Comparison of ENCODE assay signal across 9 cellular contexts in the genomic region with DNA sequence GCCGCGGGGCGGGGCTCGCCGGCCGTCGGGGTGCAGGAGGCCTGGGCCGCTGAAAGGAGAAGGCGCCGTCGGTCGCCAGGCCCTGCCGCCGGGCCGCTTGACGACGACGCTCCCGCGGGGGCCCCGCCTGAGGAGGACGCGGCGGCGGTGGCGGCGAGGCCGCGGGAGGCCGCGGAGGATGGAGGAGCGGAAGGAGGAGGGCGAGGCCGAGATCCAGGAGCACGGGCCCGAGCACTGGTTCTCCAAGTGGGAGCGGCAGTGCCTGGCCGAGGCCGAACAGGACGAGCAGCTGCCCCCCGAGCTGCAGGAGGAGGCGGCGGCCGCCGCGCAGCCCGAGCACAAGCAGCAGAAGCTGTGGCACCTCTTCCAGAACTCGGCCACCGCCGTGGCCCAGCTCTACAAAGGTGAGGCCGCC. TPM values are rescaled to one million over a fixed set of nuclear protein-coding genes. Genes with fewer than 3 reads are reported as not detected.
A peak's percentile ranks its signal among the peaks of the same experiment; 100 is the strongest.
DNase-seq lines count a peak whose midpoint lies in the region; ATAC-seq, FAIRE-seq and TF ChIP-seq lines count a peak whose summit lies in the region.
"Had no signal": no experiment of that assay in that cellular context is flagged by ENCODE, and none has a peak within 500 bp of the region (broad histone marks: within the 10 kb centered on the region; RNA-seq: fewer than 3 reads in every experiment).

No MANE protein-coding gene starts in this region.

- peaks cover 0 to 6% of the 10 kb centered on the region in 2 donors for H3K27me3 Mint-ChIP-seq in CD8-positive, alpha-beta memory T cell
- H3K27me3 Mint-ChIP-seq in activated CD4-positive, alpha-beta memory T cell treated with anti-CD3 and anti-CD28 coated beads, Interleukin-2, amount 10 ng/mL, durations not matched to agents 7 days and 5 days, result no peaks in the 10 kb centered on the region
- H3K27me3 Mint-ChIP-seq in nephron (ENCODE audit: low read depth), result no peaks in the 10 kb centered on the region

- peaks cover 43 to 48% (median 44%) of the 10 kb centered on the region in 3 donors for H3K4me1 Mint-ChIP-seq in CD8-positive, alpha-beta memory T cell
- H3K4me1 Mint-ChIP-seq in activated CD4-positive, alpha-beta memory T cell treated with anti-CD3 and anti-CD28 coated beads, Interleukin-2, amount 10 ng/mL, durations not matched to agents 7 days and 5 days, result peaks cover 33% of the 10 kb centered on the region
- peaks cover 40% of the 10 kb centered on the region for H3K4me1 Mint-ChIP-seq in nephron

- peak overlapping the region in 4 of 8 donors; percentile 45 to 82 (median 62) for H3K27ac Mint-ChIP-seq in CD8-positive, alpha-beta memory T cell
- H3K27ac Mint-ChIP-seq in activated CD4-positive, alpha-beta memory T cell treated with anti-CD3 and anti-CD28 coated beads, Interleukin-2, amount 10 ng/mL, durations not matched to agents 7 days and 5 days, result peak overlapping the region; percentile 64
- H3K27ac Mint-ChIP-seq in nephron, result peak overlapping the region in 1 of 3 experiments; percentile 60

- POLR2A ChIA-PET in CD8-positive, alpha-beta memory T cell (lab: Charles Lee), result interaction anchor here (0.6 to 3.8 kb wide), 10 partner anchors 10 to 1648 kb away, joined by 3 to 40 read pairs (median 7); partner anchors contain the start of genes CARHSP1 and USP7
- POLR2A ChIA-PET in activated CD4-positive, alpha-beta memory T cell treated with anti-CD3 and anti-CD28 coated beads, Interleukin-2, amount 10 ng/mL, durations not matched to agents 7 days and 5 days (lab: Charles Lee), result interaction anchor here (0.6 to 7.0 kb wide), 28 partner anchors 10 to 294 kb away, joined by 3 to 234 read pairs (median 4); partner anchors contain the start of genes CARHSP1, PMM2, TMEM186 and USP7

- peak; percentile 11 for ATAC-seq in GM21360 (IDR thresholded peaks at IDR 0.05; ENCODE audit: unreplicated experiment)

- H3K36me3 Mint-ChIP-seq in CD8-positive, alpha-beta memory T cell, result peaks cover 16 to 43% (median 22%) of the 10 kb centered on the region in 3 donors
- H3K36me3 Mint-ChIP-seq in activated CD4-positive, alpha-beta memory T cell treated with anti-CD3 and anti-CD28 coated beads, Interleukin-2, amount 10 ng/mL, durations not matched to agents 7 days and 5 days (ENCODE audit: low read depth), result peaks cover 40% of the 10 kb centered on the region
- H3K36me3 Mint-ChIP-seq in nephron (ENCODE audit: low read depth), result peaks cover 33% of the 10 kb centered on the region

- TF ChIP-seq CTCF in HL-60 (IDR thresholded peaks at IDR 0.05; ENCODE audit: insufficient read depth, low read length), result no peak
- TF ChIP-seq CTCF in epithelial cell of proximal tubule (conservative IDR thresholded peaks at IDR 0.05; ENCODE audit: low read depth, low read length), result no peak
- no peak for TF ChIP-seq CTCF in nephron (IDR thresholded peaks at IDR 0.05; ENCODE audit: unreplicated experiment in 3 of 3)

- peaks cover 0 to 2% (median 0%) of the 10 kb centered on the region in 5 donors for H3K9me3 Mint-ChIP-seq in CD8-positive, alpha-beta memory T cell
- no peaks in the 10 kb centered on the region for H3K9me3 Mint-ChIP-seq in activated CD4-positive, alpha-beta memory T cell treated with anti-CD3 and anti-CD28 coated beads, Interleukin-2, amount 10 ng/mL, durations not matched to agents 7 days and 5 days
- no peaks in the 10 kb centered on the region for H3K9me3 Mint-ChIP-seq in nephron

- peaks cover 35% of the 10 kb centered on the region for H3K4me1 ChIP-seq in CD8-positive, alpha-beta memory T cell (ENCODE audit: insufficient read depth, low read length)

- FAIRE-seq in urothelium cell line (lab: Jason Lieb, UNC), result no peak
- FAIRE-seq: TTC549 had no signal

- peaks cover 10% of the 10 kb centered on the region for H3K36me3 ChIP-seq in CD8-positive, alpha-beta memory T cell (ENCODE audit: insufficient read depth, low read length)

- no peaks in the 10 kb centered on the region for H3K9me3 ChIP-seq in CD8-positive, alpha-beta memory T cell (ENCODE audit: low read length)

- H3K27me3 ChIP-seq in CD8-positive, alpha-beta memory T cell (ENCODE audit: insufficient read depth, low read length, poor library complexity, severe bottlenecking), result no peaks in the 10 kb centered on the region
- H3K27me3 ChIP-seq in HL-60 (ENCODE audit: insufficient read depth, poor library complexity, severe bottlenecking), result no peaks in the 10 kb centered on the region

- H3K4me3 Mint-ChIP-seq in CD8-positive, alpha-beta memory T cell, result peak overlapping the region; percentile 59 to 90 (median 68)
- H3K4me3 Mint-ChIP-seq in activated CD4-positive, alpha-beta memory T cell treated with anti-CD3 and anti-CD28 coated beads, Interleukin-2, amount 10 ng/mL, durations not matched to agents 7 days and 5 days, result peak overlapping the region; percentile 65
- peak overlapping the region in 2 of 3 experiments; percentile 34 to 83 for H3K4me3 Mint-ChIP-seq in nephron

- CTCF ChIA-PET in CD8-positive, alpha-beta memory T cell (lab: Charles Lee), result interaction anchor here (1.0 to 4.0 kb wide), 7 partner anchors 10 to 155 kb away, joined by 3 to 27 read pairs (median 4); no protein-coding TSS in a partner anchor
- CTCF ChIA-PET in activated CD4-positive, alpha-beta memory T cell treated with anti-CD3 and anti-CD28 coated beads, Interleukin-2, amount 10 ng/mL, durations not matched to agents 7 days and 5 days (lab: Charles Lee), result interaction anchor here (1.0 to 3.0 kb wide), 9 partner anchors 11 to 223 kb away, joined by 3 to 15 read pairs (median 6); partner anchors contain the start of genes CARHSP1 and USP7

- H3K27ac ChIP-seq in CD8-positive, alpha-beta memory T cell (ENCODE audit: low read depth, low read length), result peak overlapping the region; percentile 82
- peak overlapping the region; percentile 92 for H3K27ac ChIP-seq in HL-60 (replicated peaks)

- H3K4me3 ChIP-seq in CD8-positive, alpha-beta memory T cell (ENCODE audit: low read length), result peak overlapping the region; percentile 94
- H3K4me3 ChIP-seq in HL-60 (replicated peaks; ENCODE audit: insufficient read depth, low read length), result peak overlapping the region; percentile 91
- peak overlapping the region; percentile 94 for H3K4me3 ChIP-seq in epithelial cell of proximal tubule (ENCODE audit: low read depth, low read length)

- peak in 4 of 5 donors; percentile 28 to 68 (median 54) for DNase-seq in CD8-positive, alpha-beta memory T cell
- peak in 1 of 2 experiments; percentile 25 for DNase-seq in HL-60 (ENCODE audit: low read depth in 1 of 2, low spot score in 1 of 2)
- DNase-seq in activated CD4-positive, alpha-beta memory T cell treated with anti-CD3 and anti-CD28 coated beads, Interleukin-2, amount 10 ng/mL, durations not matched to agents 7 days and 5 days, result peak; percentile 61
- no peak for DNase-seq in epithelial cell of proximal tubule (ENCODE audit: low read depth)
- DNase-seq in urothelium cell line (ENCODE audit: low spot score), result peak; percentile 46
- no peak for DNase-seq in HPDE6-E6E7 (ENCODE audit: extremely low spot score)

RNA-seq across cellular contexts. Expression of gene HAPSTR1, which starts 0.4 kb away (rescaled TPM):
- 10 to 100 TPM; 60.4 to 61.2 TPM for total RNA-seq in CD8-positive, alpha-beta memory T cell
- polyA plus RNA-seq in CD8-positive, alpha-beta memory T cell, result 21.3 TPM
- total RNA-seq in activated CD4-positive, alpha-beta memory T cell treated with anti-CD3 and anti-CD28 coated beads, Interleukin-2, amount 10 ng/mL, durations not matched to agents 7 days and 5 days, result 10 to 100 TPM; 65.1 to 65.3 TPM
- total RNA-seq in epithelial cell of proximal tubule, result 39.3 and 41.7 TPM in 2 replicates

Comparison
In these comparisons a context has a peak if more than half of its experiments do, and no peak if none do; other contexts are left out.
1. DNase-seq: peak in CD8-positive, alpha-beta memory T cell (4 of 5), activated CD4-positive, alpha-beta memory T cell treated with anti-CD3 and anti-CD28 coated beads, Interleukin-2, amount 10 ng/mL, durations not matched to agents 7 days and 5 days (single experiment) and urothelium cell line (single experiment); none in epithelial cell of proximal tubule (single experiment) and HPDE6-E6E7 (single experiment).
2. Peak in every context shown above with its lines, with median percentiles within 50 percentile points of each other: H3K4me3 ChIP-seq and H3K4me3 Mint-ChIP-seq.